ENCODE assay signal across 13 cellular contexts in the genomic region with DNA sequence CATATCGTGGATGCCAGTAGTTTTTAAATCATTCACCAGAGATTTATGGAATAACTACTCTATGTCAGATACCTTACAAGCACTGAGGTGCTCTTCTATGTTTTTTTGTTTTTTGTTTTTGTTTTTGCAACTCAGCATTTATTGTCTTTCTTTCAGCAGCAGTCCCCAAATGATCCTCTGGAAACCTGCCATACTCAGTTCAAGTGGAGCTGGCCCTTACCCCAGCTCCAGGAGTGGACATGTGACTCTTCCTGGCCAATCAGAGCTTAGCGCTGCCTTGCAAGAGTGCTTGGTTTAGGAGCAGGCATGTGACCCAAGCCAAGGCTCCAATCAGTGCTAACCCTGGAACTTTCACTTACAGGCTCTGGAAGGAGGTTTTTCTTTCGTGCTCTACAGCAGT.
DNase-seq lines count a peak whose midpoint lies in the region; ATAC-seq, FAIRE-seq and TF ChIP-seq lines count a peak whose summit lies in the region.
"Had no signal": no experiment of that assay in that cellular context is flagged by ENCODE, and none has a peak within 500 bp of the region (broad histone marks: within the 10 kb centered on the region; RNA-seq: fewer than 3 reads in every experiment).

No MANE protein-coding gene starts in this region.

- H3K79me2 ChIP-seq in HepG2 (ENCODE audit: insufficient read depth, low read length) = no peaks in the 10 kb centered on the region

- TF ChIP-seq RAD21 in HepG2 (CRISPR knock-in tag; IDR thresholded peaks at IDR 0.05) = no peak

- no peak overlapping the region for H3K4me3 ChIP-seq in HepG2 (replicated peaks in 1 of 3; ENCODE audit: insufficient read depth in 1 of 3, low read depth in 2 of 3, low read length in 3 of 3)
- no peak overlapping the region for H3K4me3 ChIP-seq in right lobe of liver
- no peak overlapping the region for H3K4me3 ChIP-seq in right cardiac atrium (ENCODE audit: low read length)
- H3K4me3 ChIP-seq in vagina = no peak overlapping the region

- no peak for DNase-seq in HepG2 (ENCODE audit: low spot score)
- DNase-seq in right lobe of liver = no peak
- DNase-seq in RPMI8226 = peak; percentile 4
- DNase-seq in right cardiac atrium = peak; percentile 40 to 74 (median 67)
- no peak for DNase-seq in SW480 (ENCODE audit: low spot score)
- no peak for DNase-seq in inferior parietal cortex (ENCODE audit: extremely low spot score)
- no peak for DNase-seq in vagina (ENCODE audit: extremely low spot score in 2 of 2)
- DNase-seq in GDM1 (lab: John Stamatoyannopoulos, UW) = no peak
- DNase-seq: activated CD4-positive, alpha-beta memory T cell treated with anti-CD3 and anti-CD28 coated beads for 36 hours; CD4-positive, alpha-beta T cell; NCI-H2081 treated with DMSO at 0.1 percent for 48 hours; stimulated activated naive CD4-positive, alpha-beta T cell treated with Interleukin-2 at 50 U/mL for 16 hours had no signal

- in situ Hi-C loops in HepG2 (cut with HindIII; ENCODE audit: extremely low pct_ligation_motif_present, low pct_unique_long_range_greater_than_20kb) = no loop called here

- CTCF ChIA-PET in HepG2 (lab: Yijun Ruan, JAX; ENCODE audit: low intra/inter-chr PET ratio, low total read pairs) = no interaction called here

- H2AFZ ChIP-seq in HepG2 (ENCODE audit: low read length) = no peak overlapping the region

- H4K20me1 ChIP-seq in HepG2 (ENCODE audit: insufficient read depth, low read length) = no peaks in the 10 kb centered on the region

- FAIRE-seq in HepG2 (lab: Jason Lieb, UNC) = no peak

- no peaks in the 10 kb centered on the region for H3K9me3 ChIP-seq in HepG2 (ENCODE audit: low read length)
- H3K9me3 ChIP-seq in right lobe of liver = no peaks in the 10 kb centered on the region
- H3K9me3 ChIP-seq in right cardiac atrium (ENCODE audit: control insufficient read depth, low read length) = no peaks in the 10 kb centered on the region
- no peaks in the 10 kb centered on the region for H3K9me3 ChIP-seq in vagina

- TF ChIP-seq CTCF in HepG2 (CRISPR knock-in tag; IDR thresholded peaks at IDR 0.05) = no peak
- no peak for TF ChIP-seq CTCF in right lobe of liver (IDR thresholded peaks at IDR 0.05)
- TF ChIP-seq CTCF in vagina (IDR thresholded peaks at IDR 0.05) = no peak

- WGBS in HepG2 (ENCODE audit: low lambda C conversion rate) = 45% methylated on average over 3 of the region's 3 CpGs
- WGBS in right lobe of liver (ENCODE audit: insufficient coverage, low coverage, low lambda C conversion rate, missing lambda C conversion rate) = 90% methylated on average over 3 of the region's 3 CpGs
- 80% methylated on average over 3 of the region's 3 CpGs for WGBS in right cardiac atrium

- TF ChIP-seq EP300 in HepG2 (IDR thresholded peaks at IDR 0.05; ENCODE audit: low read depth in 2 of 2, low read length in 2 of 2) = no peak
- no peak for TF ChIP-seq EP300 in HepG2 (CRISPR knock-in tag; IDR thresholded peaks at IDR 0.05; ENCODE audit: borderline replicate concordance)

- no peaks in the 10 kb centered on the region; a peak in 2 of 5 replicates for H3K27me3 ChIP-seq in HepG2 (ENCODE audit: control insufficient read depth in 1 of 2, insufficient read depth in 2 of 2, low read length in 2 of 2)
- no peaks in the 10 kb centered on the region for H3K27me3 ChIP-seq in right lobe of liver
- H3K27me3 ChIP-seq in right cardiac atrium (ENCODE audit: control insufficient read depth, insufficient read depth) = no peaks in the 10 kb centered on the region
- H3K27me3 ChIP-seq in vagina = no peaks in the 10 kb centered on the region

- no peaks in the 10 kb centered on the region for H3K36me3 ChIP-seq in HepG2 (replicated peaks in 1 of 2; ENCODE audit: control insufficient read depth in 1 of 2, insufficient read depth in 2 of 2, low read length in 2 of 2)
- H3K36me3 ChIP-seq in right lobe of liver = no peaks in the 10 kb centered on the region
- no peaks in the 10 kb centered on the region for H3K36me3 ChIP-seq in vagina

- no peak for ATAC-seq in HepG2
- no peak for ATAC-seq in right lobe of liver
- ATAC-seq in right cardiac atrium = peak; percentile 70 to 73
- ATAC-seq: left lobe of liver had no signal

- no peak overlapping the region for H3K27ac ChIP-seq in HepG2 (ENCODE audit: extremely low read length, insufficient read depth, low read length)
- no peak overlapping the region for H3K27ac ChIP-seq in right lobe of liver
- H3K27ac ChIP-seq in right cardiac atrium (ENCODE audit: low read length) = no peak overlapping the region
- H3K27ac ChIP-seq in vagina = no peak overlapping the region

- POLR2A ChIA-PET in HepG2 (lab: Yijun Ruan, JAX) = no interaction called here

- no peaks in the 10 kb centered on the region for H3K4me1 ChIP-seq in HepG2 (ENCODE audit: insufficient read depth, low read length)
- no peaks in the 10 kb centered on the region for H3K4me1 ChIP-seq in right lobe of liver
- no peaks in the 10 kb centered on the region for H3K4me1 ChIP-seq in right cardiac atrium (ENCODE audit: control insufficient read depth, insufficient read depth, low read length)
- no peaks in the 10 kb centered on the region for H3K4me1 ChIP-seq in vagina

- H3K9ac ChIP-seq in HepG2 (ENCODE audit: insufficient read depth, low read depth, low read length) = no peak overlapping the region

- intact Hi-C loops in HepG2 (cut with micrococcal nuclease; ENCODE audit: unreplicated experiment) = no loop called here
- intact Hi-C loops in right lobe of liver (cut with DNase I) = no loop called here
- intact Hi-C loops in right cardiac atrium (cut with DNase I) = no loop called here
- intact Hi-C loops in vagina (cut with DNase I) = no loop called here

- H3K4me2 ChIP-seq in HepG2 (ENCODE audit: low read depth, low read length) = no peak overlapping the region

- no TSS peak for BruUV-seq in HepG2 (replicated peaks; lab: Mats Ljungman, UMichigan)

- TF ChIP-seq POLR2A in HepG2 (IDR thresholded peaks at IDR 0.05; ENCODE audit: insufficient read depth in 1 of 2, low read depth in 2 of 2, low read length in 2 of 2) = no peak
- no peak for TF ChIP-seq POLR2A in right lobe of liver (IDR thresholded peaks at IDR 0.05)
- no peak for TF ChIP-seq POLR2A in vagina (IDR thresholded peaks at IDR 0.05)

TF ChIP-seq in HepG2, 621 proteins besides CTCF, POLR2A, EP300 and RAD21:
- TF ChIP-seq MAFK (conservative IDR thresholded peaks at IDR 0.05 in 1 of 2, IDR thresholded peaks at IDR 0.05 in 1 of 2; ENCODE audit: low read length in 2 of 2) = peak; percentile 77 to 86
- TF ChIP-seq NFYB (CRISPR knock-in tag; IDR thresholded peaks at IDR 0.05) = peak; percentile 33; the same call in 1 of the 2 replicates
- peak; percentile 83 for TF ChIP-seq MAFF (IDR thresholded peaks at IDR 0.05; ENCODE audit: low read depth, low read length)
- TF ChIP-seq, protein P1, sequence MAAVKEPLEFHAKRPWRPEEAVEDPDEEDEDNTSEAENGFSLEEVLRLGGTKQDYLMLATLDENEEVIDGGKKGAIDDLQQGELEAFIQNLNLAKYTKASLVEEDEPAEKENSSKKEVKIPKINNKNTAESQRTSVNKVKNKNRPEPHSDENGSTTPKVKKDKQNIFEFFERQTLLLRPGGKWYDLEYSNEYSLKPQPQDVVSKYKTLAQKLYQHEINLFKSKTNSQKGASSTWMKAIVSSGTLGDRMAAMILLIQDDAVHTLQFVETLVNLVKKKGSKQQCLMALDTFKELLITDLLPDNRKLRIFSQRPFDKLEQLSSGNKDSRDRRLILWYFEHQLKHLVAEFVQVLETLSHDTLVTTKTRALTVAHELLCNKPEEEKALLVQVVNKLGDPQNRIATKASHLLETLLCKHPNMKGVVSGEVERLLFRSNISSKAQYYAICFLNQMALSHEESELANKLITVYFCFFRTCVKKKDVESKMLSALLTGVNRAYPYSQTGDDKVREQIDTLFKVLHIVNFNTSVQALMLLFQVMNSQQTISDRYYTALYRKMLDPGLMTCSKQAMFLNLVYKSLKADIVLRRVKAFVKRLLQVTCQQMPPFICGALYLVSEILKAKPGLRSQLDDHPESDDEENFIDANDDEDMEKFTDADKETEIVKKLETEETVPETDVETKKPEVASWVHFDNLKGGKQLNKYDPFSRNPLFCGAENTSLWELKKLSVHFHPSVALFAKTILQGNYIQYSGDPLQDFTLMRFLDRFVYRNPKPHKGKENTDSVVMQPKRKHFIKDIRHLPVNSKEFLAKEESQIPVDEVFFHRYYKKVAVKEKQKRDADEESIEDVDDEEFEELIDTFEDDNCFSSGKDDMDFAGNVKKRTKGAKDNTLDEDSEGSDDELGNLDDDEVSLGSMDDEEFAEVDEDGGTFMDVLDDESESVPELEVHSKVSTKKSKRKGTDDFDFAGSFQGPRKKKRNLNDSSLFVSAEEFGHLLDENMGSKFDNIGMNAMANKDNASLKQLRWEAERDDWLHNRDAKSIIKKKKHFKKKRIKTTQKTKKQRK (IDR thresholded peaks at IDR 0.05; ENCODE audit: low read length) = no peak
- no peak for TF ChIP-seq ZNF644 (CRISPR knock-in tag; IDR thresholded peaks at IDR 0.05; ENCODE audit: low read depth)
TF ChIP-seq in HepG2: peak in this region for 3.

Comparison
In these comparisons a context has a peak if more than half of its experiments do, and no peak if none do; other contexts are left out.
1. ATAC-seq: peak in right cardiac atrium (2 of 2); none in HepG2 (single experiment) and right lobe of liver (0 of 4).
2. DNase-seq: peak in RPMI8226 (single experiment) and right cardiac atrium (3 of 3); none in HepG2 (single experiment), right lobe of liver (0 of 3), SW480 (single experiment), inferior parietal cortex (single experiment), vagina (0 of 2) and GDM1 (single experiment).